Comparison of ENCODE assay signal across 8 cellular contexts in the genomic region with DNA sequence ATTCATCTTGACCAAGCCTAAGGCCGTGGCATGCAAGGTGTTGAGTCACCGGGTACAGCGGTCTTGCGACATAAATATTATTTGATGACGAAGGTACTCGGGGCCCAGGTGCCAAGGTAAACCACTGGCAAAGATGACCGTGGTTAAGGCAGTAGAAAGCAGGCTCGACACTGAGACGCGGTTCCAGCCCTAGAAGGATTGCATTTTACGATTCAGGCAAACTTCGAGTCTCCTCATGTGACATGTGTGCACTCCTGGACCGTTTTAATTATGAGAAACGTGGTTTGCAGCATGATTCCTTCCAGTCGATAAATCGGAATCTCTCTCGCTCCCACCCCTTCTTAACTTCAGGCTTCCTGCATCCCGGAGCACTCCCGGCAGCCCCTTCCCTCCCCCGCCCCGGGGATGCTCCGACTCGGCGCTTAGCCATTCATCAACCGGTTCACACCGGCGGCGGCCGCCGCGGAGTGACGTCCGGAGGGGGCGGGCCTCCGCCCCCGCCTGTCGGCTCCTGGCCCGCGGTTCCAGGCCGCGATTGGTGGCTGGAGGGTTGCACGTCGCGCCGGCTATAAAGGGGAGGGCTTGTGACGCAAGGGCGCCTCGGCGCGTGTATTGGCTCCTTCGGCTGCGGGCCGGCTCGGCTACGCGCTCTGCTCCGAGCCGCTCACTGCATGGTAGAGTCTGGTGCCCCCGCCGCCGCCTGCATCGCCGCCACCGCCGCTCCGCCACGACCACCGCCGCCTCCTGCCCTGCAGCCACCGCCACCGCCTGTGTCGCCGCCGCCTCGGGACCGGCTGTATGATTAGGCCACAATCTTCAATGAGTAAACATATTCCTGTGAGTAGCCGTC. TPM values are rescaled to one million over a fixed set of nuclear protein-coding genes. Genes with fewer than 3 reads are reported as not detected.
DNase-seq lines count a peak whose midpoint lies in the region; ATAC-seq, FAIRE-seq and TF ChIP-seq lines count a peak whose summit lies in the region.

A gene (plus strand): TSS at position 598 of the 850 bp plus-strand sequence.
A gene (plus strand): TSS at position 598 of the 850 bp plus-strand sequence. CDS start 4,401 bp downstream, outside the sequence.

- DNase-seq in ACHN (peak; percentile 94), NCI-H2227 (lab: John Stamatoyannopoulos, UW; ENCODE audit: unreplicated experiment) (peak; percentile 97), bronchial epithelial cell (ENCODE audit: low read depth) (peak; percentile 94), iPS-NIHi7 (ENCODE audit: extremely low spot score) (peak; percentile 96), smooth muscle cell (lab: John Stamatoyannopoulos, UW; ENCODE audit: unreplicated experiment) (peak; percentile 87)

- peak; percentile 95 for ATAC-seq in GM18873 (IDR thresholded peaks at IDR 0.05; ENCODE audit: low FRiP score, unreplicated experiment)
- ATAC-seq in HG03139 (IDR thresholded peaks at IDR 0.05; ENCODE audit: unreplicated experiment): peak; percentile 86

- H3F3A ChIP-seq in smooth muscle cell (ENCODE audit: low read depth): peaks cover 13% of the 10 kb centered on the region

- H3K4me3 ChIP-seq in WI38 (ENCODE audit: low read depth, low read length) (peak within 1 kb of the TSS; percentile 83), bronchial epithelial cell (ENCODE audit: low read depth, low read length) (peak within 1 kb of the TSS; percentile 95), smooth muscle cell (peak within 1 kb of the TSS; percentile 100)

- WGBS in smooth muscle cell (ENCODE audit: low lambda C conversion rate): under 1% methylated on average over 51 of the region's 77 CpGs

- H4K20me1 ChIP-seq in smooth muscle cell (ENCODE audit: low read depth): peaks cover 47% of the 10 kb centered on the region

- H3K27me3 ChIP-seq in bronchial epithelial cell (ENCODE audit: control insufficient read depth, insufficient read depth, low read length) (no peaks in the 10 kb centered on the region), smooth muscle cell (ENCODE audit: low read depth) (no peaks in the 10 kb centered on the region)

- in situ Hi-C loops in ACHN (cut with HindIII; ENCODE audit: low pct_ligation_motif_present, low pct_unique_long_range_greater_than_20kb, low sequenced_read_pairs): no loop called here

- no peaks in the 10 kb centered on the region for H3K9me3 ChIP-seq in smooth muscle cell (replicated peaks; ENCODE audit: low read depth)

- H3K4me2 ChIP-seq in smooth muscle cell: peak within 1 kb of the TSS; percentile 88

- peak within 1 kb of the TSS; percentile 99 for H3K27ac ChIP-seq in smooth muscle cell (ENCODE audit: low read depth)

- TF ChIP-seq CTCF in WI38 (IDR thresholded peaks at IDR 0.05; ENCODE audit: low read depth, low read length) (no peak), bronchial epithelial cell (IDR thresholded peaks at IDR 0.05; ENCODE audit: insufficient read depth, low read length, severe bottlenecking) (no peak), smooth muscle cell (IDR thresholded peaks at IDR 0.05; ENCODE audit: borderline replicate concordance, insufficient read depth, poor library complexity, severe bottlenecking) (no peak)

- FAIRE-seq in bronchial epithelial cell (lab: Jason Lieb, UNC): no peak

- peaks cover 48% of the 10 kb centered on the region for H3K79me2 ChIP-seq in smooth muscle cell (ENCODE audit: low read depth)

- H2AFZ ChIP-seq in smooth muscle cell (ENCODE audit: low read depth): peak within 1 kb of the TSS; percentile 81

- peaks cover 27% of the 10 kb centered on the region for H3K4me1 ChIP-seq in smooth muscle cell (ENCODE audit: low read depth)

- peaks cover 7% of the 10 kb centered on the region for H3K36me3 ChIP-seq in bronchial epithelial cell (ENCODE audit: control insufficient read depth, insufficient read depth, low read length)
- H3K36me3 ChIP-seq in smooth muscle cell (ENCODE audit: low read depth): peaks cover 9% of the 10 kb centered on the region

- H3K9ac ChIP-seq in smooth muscle cell (ENCODE audit: low read depth): peak within 1 kb of the TSS; percentile 100

RNA-seq across cellular contexts. Expression of the second gene that starts in this region (rescaled TPM):
- total RNA-seq in bronchial epithelial cell (181 and 234 TPM in 2 replicates), smooth muscle cell (50.3 and 98.8 TPM in 2 replicates)
- polyA plus RNA-seq in smooth muscle cell: 147 and 155 TPM in 2 replicates

Comparison
In these comparisons a context has a peak if more than half of its experiments do, and no peak if none do; other contexts are left out.
1. Peak in every context shown above with its lines: DNase-seq, ATAC-seq, H3K4me3 ChIP-seq and H3K27ac ChIP-seq.